Comparison of ENCODE assay signal across 15 cellular contexts in genomic region chr19:15780595-15781418, GRCh38. TPM values are rescaled to one million over a fixed set of nuclear protein-coding genes. Genes with fewer than 3 reads are reported as not detected.
DNase-seq lines count a peak whose midpoint lies in the region; FAIRE-seq and TF ChIP-seq lines count a peak whose summit lies in the region.
"Had no signal": no experiment of that assay in that cellular context is flagged by ENCODE, and none has a peak within 500 bp of the region (broad histone marks: within the 10 kb centered on the region; RNA-seq: fewer than 3 reads in every experiment).

No MANE protein-coding gene starts in this region.

- FAIRE-seq in kidney (lab: Jason Lieb, UNC) (no peak), urothelium cell line (lab: Jason Lieb, UNC) (no peak)

- H3K9me3 ChIP-seq in subcutaneous abdominal adipose tissue (ENCODE audit: control insufficient read depth in 5 of 5, low read length in 5 of 5) (no peaks in the 10 kb centered on the region), kidney (ENCODE audit: control insufficient read depth in 1 of 2, low read length in 2 of 2) (no peaks in the 10 kb centered on the region)
- H3K9me3 ChIP-seq: body of pancreas, Caco-2, neutrophil had no signal

- no peaks in the 10 kb centered on the region for H3K36me3 Mint-ChIP-seq in brain

- H3K27me3 Mint-ChIP-seq in brain, result no peaks in the 10 kb centered on the region

- no peak for TF ChIP-seq POLR2A in lower leg skin (IDR thresholded peaks at IDR 0.05)

- intact Hi-C loops in lower leg skin (cut with DNase I; ENCODE audit: low total_unique reads), result no loop called here
- intact Hi-C loops in kidney (cut with DNase I), result no loop called here

- H3K4me1 ChIP-seq in subcutaneous abdominal adipose tissue (ENCODE audit: control insufficient read depth in 5 of 5, insufficient read depth in 5 of 5, low read length in 5 of 5), result peaks cover 0 to 17% (median 16%) of the 10 kb centered on the region in 5 donors
- no peaks in the 10 kb centered on the region for H3K4me1 ChIP-seq in kidney (ENCODE audit: control insufficient read depth in 1 of 2, insufficient read depth in 1 of 2, low read depth in 1 of 2, low read length in 2 of 2)
- H3K4me1 ChIP-seq: Caco-2 had no signal

- DNase-seq in LNCaP clone FGC (ENCODE audit: low read depth) (peak; percentile 35), lower leg skin (ENCODE audit: low spot score in 2 of 2) (peak; percentile 17 to 90), islet precursor cell (no peak), kidney (no peak), COR-L47 (lab: John Stamatoyannopoulos, UW) (no peak), urothelium cell line (ENCODE audit: low spot score) (no peak)
- DNase-seq: activated T-cell treated with anti-CD3 and anti-CD28 coated beads, Interleukin-2, amount 50 U/mL, for 24 hours; NCI-H2107 had no signal

- H3K4me1 Mint-ChIP-seq in brain, result no peaks in the 10 kb centered on the region

- peak overlapping the region in 4 of 5 experiments; percentile 41 to 72 (median 61) for H3K27ac Mint-ChIP-seq in brain
- H3K27ac Mint-ChIP-seq: activated T-cell treated with anti-CD3 and anti-CD28 coated beads, Interleukin-2, amount 50 U/mL, for 24 hours had no signal

- H3K4me3 ChIP-seq in LNCaP clone FGC (ENCODE audit: low read depth, low read length), result no peak overlapping the region
- no peak overlapping the region for H3K4me3 ChIP-seq in lower leg skin (ENCODE audit: low read depth, poor library complexity, severe bottlenecking)
- no peak overlapping the region for H3K4me3 ChIP-seq in subcutaneous abdominal adipose tissue (ENCODE audit: low read depth in 1 of 5, low read length in 5 of 5)
- H3K4me3 ChIP-seq in kidney (ENCODE audit: low read length in 2 of 2), result no peak overlapping the region
- H3K4me3 ChIP-seq: body of pancreas had no signal

- WGBS in lower leg skin, 2 donors, result 65% methylated on average over 7 of the region's 7 CpGs

- no peak overlapping the region for H3K9ac ChIP-seq in subcutaneous abdominal adipose tissue (ENCODE audit: low read length in 5 of 5)
- H3K9ac ChIP-seq in kidney (ENCODE audit: low read length in 2 of 2), result no peak overlapping the region

- peaks cover 2 to 56% (median 12%) of the 10 kb centered on the region in 5 experiments for H3K9me3 Mint-ChIP-seq in brain
- H3K9me3 Mint-ChIP-seq: activated T-cell treated with anti-CD3 and anti-CD28 coated beads, Interleukin-2, amount 50 U/mL, for 24 hours had no signal

- no peak for TF ChIP-seq CTCF in LNCaP clone FGC (IDR thresholded peaks at IDR 0.05; ENCODE audit: control insufficient read depth, extremely low read depth, insufficient read depth)
- TF ChIP-seq CTCF in brain (conservative IDR thresholded peaks at IDR 0.05), result no peak
- TF ChIP-seq CTCF in lower leg skin (IDR thresholded peaks at IDR 0.05), result no peak
- no peak for TF ChIP-seq CTCF in kidney (IDR thresholded peaks at IDR 0.05; ENCODE audit: borderline replicate concordance, extremely low read depth, insufficient read depth)

- H3K27me3 ChIP-seq in subcutaneous abdominal adipose tissue (ENCODE audit: control insufficient read depth in 5 of 5, insufficient read depth in 4 of 5, low read length in 5 of 5), result peaks cover 0 to 10% (median 4%) of the 10 kb centered on the region in 5 donors
- H3K27me3 ChIP-seq: body of pancreas had no signal

- H3K36me3 ChIP-seq in subcutaneous abdominal adipose tissue (ENCODE audit: control insufficient read depth in 5 of 5, insufficient read depth in 5 of 5, low read length in 5 of 5) (no peaks in the 10 kb centered on the region), kidney (ENCODE audit: control insufficient read depth in 1 of 2, insufficient read depth in 2 of 2, low read length in 2 of 2) (no peaks in the 10 kb centered on the region)
- H3K36me3 ChIP-seq: neutrophil had no signal

- H3K4me3 Mint-ChIP-seq in brain, result no peak overlapping the region
- H3K4me3 Mint-ChIP-seq: activated T-cell treated with anti-CD3 and anti-CD28 coated beads, Interleukin-2, amount 50 U/mL, for 24 hours had no signal

- peak overlapping the region; percentile 16 for H3K27ac ChIP-seq in subcutaneous abdominal adipose tissue (ENCODE audit: low read depth, low read length)
- H3K27ac ChIP-seq in kidney (ENCODE audit: low read depth in 2 of 2, low read length in 2 of 2), result no peak overlapping the region
- H3K27ac ChIP-seq: neutrophil had no signal

RNA-seq across cellular contexts. Expression of gene OR10H5, which starts 6.7 kb away (rescaled TPM):
- not detected for polyA plus RNA-seq in brain (ENCODE audit: insufficient read depth, low read depth, low replicate concordance)
- total RNA-seq in lower leg skin, result not detected
- not detected for total RNA-seq in kidney
- polyA plus RNA-seq in kidney (ENCODE audit: insufficient read depth, low read depth, low replicate concordance), result not detected
- total RNA-seq: body of pancreas, Caco-2, epithelial cell of proximal tubule, LHCN-M2 had no signal

RNA-seq across cellular contexts. Expression of gene OR10H1, which starts 34.7 kb away (rescaled TPM):
- polyA plus RNA-seq in brain (ENCODE audit: insufficient read depth, low read depth, low replicate concordance), result not detected
- total RNA-seq in lower leg skin, result under 1 TPM in 2 of 4 donors, not detected in 2; 0.06 to 0.30 TPM
- 0.09 TPM for total RNA-seq in kidney
- polyA plus RNA-seq in kidney (ENCODE audit: insufficient read depth, low read depth, low replicate concordance), result not detected
- total RNA-seq: body of pancreas, Caco-2, epithelial cell of proximal tubule, LHCN-M2 had no signal

RNA-seq across cellular contexts. Expression of gene OR10H3, which starts 43.0 kb away (rescaled TPM):
- polyA plus RNA-seq in brain (ENCODE audit: insufficient read depth, low read depth, low replicate concordance) (not detected), kidney (ENCODE audit: insufficient read depth, low read depth, low replicate concordance) (not detected)
- total RNA-seq in lower leg skin (not detected), kidney (not detected)
- total RNA-seq: body of pancreas, Caco-2, epithelial cell of proximal tubule, LHCN-M2 had no signal

RNA-seq across cellular contexts. Expression of gene OR10H2, which starts 53.0 kb away (rescaled TPM):
- polyA plus RNA-seq in brain (ENCODE audit: insufficient read depth, low read depth, low replicate concordance) (not detected), kidney (ENCODE audit: insufficient read depth, low read depth, low replicate concordance) (not detected)
- total RNA-seq in lower leg skin (not detected), kidney (not detected)
- total RNA-seq: body of pancreas, Caco-2, epithelial cell of proximal tubule, LHCN-M2 had no signal

Comparison
In these comparisons a context has a peak if more than half of its experiments do, and no peak if none do; other contexts are left out.
1. DNase-seq: peak in LNCaP clone FGC (single experiment) and lower leg skin (2 of 2); none in islet precursor cell (single experiment), kidney (single experiment), COR-L47 (single experiment) and urothelium cell line (single experiment).